ENCODE assay signal across 34 cellular contexts in the genomic region with DNA sequence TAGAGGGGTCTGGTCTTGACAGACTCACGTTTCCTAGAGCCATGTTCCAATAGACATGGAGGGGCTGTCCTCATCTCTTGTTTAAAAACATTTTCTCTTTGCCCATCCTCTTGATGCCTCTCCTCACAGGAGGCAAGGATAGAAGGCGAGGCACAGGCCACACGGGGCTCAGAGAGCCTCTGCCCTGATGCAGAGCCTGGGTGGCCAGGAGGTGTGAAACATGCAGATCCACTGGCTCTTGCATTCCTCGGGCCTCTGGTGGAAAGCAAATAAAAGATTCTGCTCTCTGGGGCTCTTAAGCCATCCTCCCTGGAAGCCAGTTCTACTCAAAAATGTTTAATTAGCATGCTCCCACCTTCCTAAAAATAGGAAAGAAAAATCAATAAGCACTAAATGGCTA. TPM values are rescaled to one million over a fixed set of nuclear protein-coding genes. Genes with fewer than 3 reads are reported as not detected.
"Had no signal": no experiment of that assay in that cellular context is flagged by ENCODE, and none has a peak within 500 bp of the region (broad histone marks: within the 10 kb centered on the region; RNA-seq: fewer than 3 reads in every experiment).

No MANE protein-coding gene starts in this region.

- H3K4me1 Mint-ChIP-seq: activated CD4-positive, alpha-beta memory T cell treated with anti-CD3 and anti-CD28 coated beads, Interleukin-2, amount 10 ng/mL, durations not matched to agents 7 days and 5 days; activated CD4-positive, alpha-beta T cell treated with anti-CD3 and anti-CD28 coated beads for 36 hours; activated CD4-positive, alpha-beta T cell treated with anti-CD3 and anti-CD28 coated beads, Interleukin-2, amount 10 ng/mL, durations not matched to agents 7 days and 5 days; activated CD8-positive, alpha-beta memory T cell treated with anti-CD3 and anti-CD28 coated beads, Interleukin-2, amount 10 ng/mL, durations not matched to agents 7 days and 5 days; activated naive CD4-positive, alpha-beta T cell treated with anti-CD3 and anti-CD28 coated beads, Interleukin-2, amount 10 ng/mL, durations not matched to agents 7 days and 5 days; activated naive CD4-positive, alpha-beta T cell treated with anti-CD3 and anti-CD28 coated beads, Interleukin-2, amount 50 U/mL, for 24 hours; activated naive CD8-positive, alpha-beta T cell treated with anti-CD3 and anti-CD28 coated beads, Interleukin-2, amount 10 ng/mL, durations not matched to agents 7 days and 5 days; activated naive CD8-positive, alpha-beta T cell treated with anti-CD3 and anti-CD28 coated beads, Interleukin-2, amount 50 U/mL, for 24 hours had no signal

- H3K36me3 Mint-ChIP-seq: activated CD8-positive, alpha-beta memory T cell treated with anti-CD3 and anti-CD28 coated beads, Interleukin-2, amount 10 ng/mL, durations not matched to agents 7 days and 5 days; activated naive CD4-positive, alpha-beta T cell treated with anti-CD3 and anti-CD28 coated beads, Interleukin-2, amount 10 ng/mL, durations not matched to agents 7 days and 5 days; activated naive CD4-positive, alpha-beta T cell treated with anti-CD3 and anti-CD28 coated beads, Interleukin-2, amount 50 U/mL, for 24 hours; activated naive CD8-positive, alpha-beta T cell; activated naive CD8-positive, alpha-beta T cell treated with anti-CD3 and anti-CD28 coated beads, Interleukin-2, amount 10 ng/mL, durations not matched to agents 7 days and 5 days; brain had no signal

- H3K27ac Mint-ChIP-seq: activated CD4-positive, alpha-beta memory T cell treated with anti-CD3 and anti-CD28 coated beads, Interleukin-2, amount 10 ng/mL, durations not matched to agents 7 days and 5 days; activated CD4-positive, alpha-beta T cell treated with anti-CD3 and anti-CD28 coated beads for 36 hours; activated CD4-positive, alpha-beta T cell treated with anti-CD3 and anti-CD28 coated beads, Interleukin-2, amount 10 ng/mL, durations not matched to agents 7 days and 5 days; activated CD8-positive, alpha-beta memory T cell treated with anti-CD3 and anti-CD28 coated beads, Interleukin-2, amount 10 ng/mL, durations not matched to agents 7 days and 5 days; activated CD8-positive, alpha-beta T cell treated with anti-CD3 and anti-CD28 coated beads, Interleukin-2, amount 10 ng/mL, durations not matched to agents 7 days and 5 days; activated naive CD4-positive, alpha-beta T cell treated with anti-CD3 and anti-CD28 coated beads, Interleukin-2, amount 10 ng/mL, durations not matched to agents 7 days and 5 days; activated naive CD4-positive, alpha-beta T cell treated with anti-CD3 and anti-CD28 coated beads, Interleukin-2, amount 50 U/mL, for 24 hours; activated naive CD8-positive, alpha-beta T cell; activated naive CD8-positive, alpha-beta T cell treated with anti-CD3 and anti-CD28 coated beads, Interleukin-2, amount 10 ng/mL, durations not matched to agents 7 days and 5 days; activated naive CD8-positive, alpha-beta T cell treated with anti-CD3 and anti-CD28 coated beads, Interleukin-2, amount 50 U/mL, for 24 hours; activated T-cell treated with anti-CD3 and anti-CD28 coated beads, Interleukin-2, amount 50 U/mL, for 24 hours; activated T-helper 2 cell treated with anti-CD3 and anti-CD28 coated beads, Interferon-gamma antibody, Interleukin-2, Interleukin-4, amounts not matched to agents 10 μg/mL and 5 μg/mL and 100 μg/mL, durations not matched to agents 14 hours and 24 hours and 36 hours; brain; T-helper 1 cell treated with Interleukin-12 subunit alpha and Interleukin-12 subunit beta and Interleukin-4 antibody, amounts not matched to agents 30 μg/mL and 1 μg/mL, for 36 hours; T-helper 2 cell treated with Interferon-gamma antibody and Interleukin-4, amounts not matched to agents 5 μg/mL and 100 μg/mL, for 36 hours had no signal

- FAIRE-seq: TTC549 had no signal

- H3K36me3 ChIP-seq: ascending aorta had no signal

- H3K27me3 Mint-ChIP-seq: activated CD4-positive, alpha-beta memory T cell treated with anti-CD3 and anti-CD28 coated beads, Interleukin-2, amount 10 ng/mL, durations not matched to agents 7 days and 5 days; activated CD4-positive, alpha-beta T cell treated with anti-CD3 and anti-CD28 coated beads for 36 hours; activated CD4-positive, alpha-beta T cell treated with anti-CD3 and anti-CD28 coated beads, Interleukin-2, amount 10 ng/mL, durations not matched to agents 7 days and 5 days; activated CD8-positive, alpha-beta memory T cell treated with anti-CD3 and anti-CD28 coated beads, Interleukin-2, amount 10 ng/mL, durations not matched to agents 7 days and 5 days; activated naive CD4-positive, alpha-beta T cell treated with anti-CD3 and anti-CD28 coated beads, Interleukin-2, amount 10 ng/mL, durations not matched to agents 7 days and 5 days; activated naive CD4-positive, alpha-beta T cell treated with anti-CD3 and anti-CD28 coated beads, Interleukin-2, amount 50 U/mL, for 24 hours; activated naive CD8-positive, alpha-beta T cell; activated naive CD8-positive, alpha-beta T cell treated with anti-CD3 and anti-CD28 coated beads, Interleukin-2, amount 10 ng/mL, durations not matched to agents 7 days and 5 days; activated naive CD8-positive, alpha-beta T cell treated with anti-CD3 and anti-CD28 coated beads, Interleukin-2, amount 50 U/mL, for 24 hours; activated T-cell treated with anti-CD3 and anti-CD28 coated beads, Interleukin-2, amount 50 U/mL, for 24 hours; brain had no signal

- H3K4me3 Mint-ChIP-seq: activated CD4-positive, alpha-beta memory T cell treated with anti-CD3 and anti-CD28 coated beads, Interleukin-2, amount 10 ng/mL, durations not matched to agents 7 days and 5 days; activated CD4-positive, alpha-beta T cell treated with anti-CD3 and anti-CD28 coated beads for 36 hours; activated CD4-positive, alpha-beta T cell treated with anti-CD3 and anti-CD28 coated beads, Interleukin-2, amount 10 ng/mL, durations not matched to agents 7 days and 5 days; activated CD8-positive, alpha-beta memory T cell treated with anti-CD3 and anti-CD28 coated beads, Interleukin-2, amount 10 ng/mL, durations not matched to agents 7 days and 5 days; activated CD8-positive, alpha-beta T cell treated with anti-CD3 and anti-CD28 coated beads, Interleukin-2, amount 10 ng/mL, durations not matched to agents 7 days and 5 days; activated naive CD4-positive, alpha-beta T cell treated with anti-CD3 and anti-CD28 coated beads, Interleukin-2, amount 10 ng/mL, durations not matched to agents 7 days and 5 days; activated naive CD4-positive, alpha-beta T cell treated with anti-CD3 and anti-CD28 coated beads, Interleukin-2, amount 50 U/mL, for 24 hours; activated naive CD8-positive, alpha-beta T cell; activated naive CD8-positive, alpha-beta T cell treated with anti-CD3 and anti-CD28 coated beads, Interleukin-2, amount 10 ng/mL, durations not matched to agents 7 days and 5 days; activated naive CD8-positive, alpha-beta T cell treated with anti-CD3 and anti-CD28 coated beads, Interleukin-2, amount 50 U/mL, for 24 hours; activated T-cell treated with anti-CD3 and anti-CD28 coated beads, Interleukin-2, amount 50 U/mL, for 24 hours; brain; T-helper 1 cell treated with Interleukin-12 subunit alpha and Interleukin-12 subunit beta and Interleukin-4 antibody, amounts not matched to agents 30 μg/mL and 1 μg/mL, for 36 hours; T-helper 2 cell treated with Interferon-gamma antibody and Interleukin-4, amounts not matched to agents 5 μg/mL and 100 μg/mL, for 36 hours had no signal

- H3K27me3 ChIP-seq: ascending aorta had no signal

- H3K27ac ChIP-seq: ascending aorta, VCaP had no signal

- H3K9me3 Mint-ChIP-seq: activated CD4-positive, alpha-beta memory T cell treated with anti-CD3 and anti-CD28 coated beads, Interleukin-2, amount 10 ng/mL, durations not matched to agents 7 days and 5 days; activated CD4-positive, alpha-beta T cell treated with anti-CD3 and anti-CD28 coated beads, Interleukin-2, amount 10 ng/mL, durations not matched to agents 7 days and 5 days; activated naive CD4-positive, alpha-beta T cell treated with anti-CD3 and anti-CD28 coated beads, Interleukin-2, amount 50 U/mL, for 24 hours; activated T-cell treated with anti-CD3 and anti-CD28 coated beads, Interleukin-2, amount 50 U/mL, for 24 hours; activated T-helper 2 cell treated with anti-CD3 and anti-CD28 coated beads, Interferon-gamma antibody, Interleukin-2, Interleukin-4, amounts not matched to agents 10 μg/mL and 5 μg/mL and 100 μg/mL, durations not matched to agents 14 hours and 24 hours and 36 hours; brain; T-helper 1 cell treated with Interleukin-12 subunit alpha and Interleukin-12 subunit beta and Interleukin-4 antibody, amounts not matched to agents 30 μg/mL and 1 μg/mL, for 36 hours; T-helper 2 cell treated with Interferon-gamma antibody and Interleukin-4, amounts not matched to agents 5 μg/mL and 100 μg/mL, for 36 hours had no signal

- DNase-seq: activated CD4-positive, alpha-beta memory T cell treated with anti-CD3 and anti-CD28 coated beads, Interleukin-2, amount 10 ng/mL, durations not matched to agents 7 days and 5 days; activated CD4-positive, alpha-beta T cell treated with anti-CD3 and anti-CD28 coated beads for 1 hour; activated CD4-positive, alpha-beta T cell treated with anti-CD3 and anti-CD28 coated beads for 36 hours; activated CD4-positive, alpha-beta T cell treated with anti-CD3 and anti-CD28 coated beads for 48 hours; activated CD4-positive, alpha-beta T cell treated with anti-CD3 and anti-CD28 coated beads, Interleukin-2, amount 10 ng/mL, durations not matched to agents 7 days and 5 days; activated CD4-positive, alpha-beta T cell treated with anti-CD3 and anti-CD28 coated beads, Interleukin-2, amount 50 U/mL, for 48 hours; activated CD4-positive, CD25-positive, alpha-beta regulatory T cell; activated CD8-positive, alpha-beta memory T cell treated with anti-CD3 and anti-CD28 coated beads for 24 hours; activated CD8-positive, alpha-beta memory T cell treated with anti-CD3 and anti-CD28 coated beads, Interleukin-2, amount 10 ng/mL, durations not matched to agents 7 days and 5 days; activated CD8-positive, alpha-beta memory T cell treated with anti-CD3 and anti-CD28 coated beads, Interleukin-2, amount 50 U/mL, for 48 hours; activated CD8-positive, alpha-beta T cell treated with anti-CD3 and anti-CD28 coated beads, Interleukin-2, amount 10 ng/mL, durations not matched to agents 7 days and 5 days; activated effector memory CD4-positive, alpha-beta T cell treated with Interleukin-2 at 50 U/mL for 16 hours; activated gamma-delta T cell; activated naive CD4-positive, alpha-beta T cell treated with anti-CD3 and anti-CD28 coated beads, Interleukin-2, amount 10 ng/mL, durations not matched to agents 7 days and 5 days; activated naive CD4-positive, alpha-beta T cell treated with Interleukin-2 at 50 U/mL for 16 hours; activated naive CD8-positive, alpha-beta T cell treated with anti-CD3 and anti-CD28 coated beads, Interleukin-2, amount 10 ng/mL, durations not matched to agents 7 days and 5 days; activated naive CD8-positive, alpha-beta T cell treated with anti-CD3 and anti-CD28 coated beads, Interleukin-2, amount 50 U/mL, for 24 hours; activated T-cell treated with anti-CD3 and anti-CD28 coated beads, Interleukin-2, amount 50 U/mL, for 24 hours; activated T-cell treated with anti-CD3 and anti-CD28 coated beads, Interleukin-2, amount 50 U/mL, for 48 hours; amygdala; anterior cingulate cortex; central memory CD4-positive, alpha-beta T cell; T-helper 2 cell; T-helper 9 cell had no signal

- H3K9me3 ChIP-seq: ascending aorta had no signal

- ATAC-seq: activated CD4-positive, alpha-beta T cell treated with anti-CD3 and anti-CD28 coated beads for 36 hours; activated CD4-positive, CD25-positive, alpha-beta regulatory T cell treated with anti-CD3 and anti-CD28 coated beads, Interleukin-2, amount 50 U/mL, for 24 hours; activated CD8-positive, alpha-beta memory T cell treated with anti-CD3 and anti-CD28 coated beads, Interleukin-2, amount 10 ng/mL, durations not matched to agents 7 days and 5 days; activated CD8-positive, alpha-beta T cell treated with anti-CD3 and anti-CD28 coated beads, Interleukin-2, amount 10 ng/mL, durations not matched to agents 7 days and 5 days; activated naive CD8-positive, alpha-beta T cell treated with anti-CD3 and anti-CD28 coated beads, Interleukin-2, amount 50 U/mL, for 24 hours had no signal

- H3K4me3 ChIP-seq: ascending aorta had no signal

- H3K4me1 ChIP-seq: ascending aorta had no signal

RNA-seq across cellular contexts. Expression of a gene that starts 43.6 kb away (rescaled TPM):
- total RNA-seq: activated CD4-positive, alpha-beta memory T cell treated with anti-CD3 and anti-CD28 coated beads, Interleukin-2, amount 10 ng/mL, durations not matched to agents 7 days and 5 days; activated CD4-positive, alpha-beta T cell treated with anti-CD3 and anti-CD28 coated beads for 36 hours; activated CD4-positive, alpha-beta T cell treated with anti-CD3 and anti-CD28 coated beads, Interleukin-2, amount 10 ng/mL, durations not matched to agents 7 days and 5 days; activated CD8-positive, alpha-beta memory T cell treated with anti-CD3 and anti-CD28 coated beads, Interleukin-2, amount 10 ng/mL, durations not matched to agents 7 days and 5 days; activated CD8-positive, alpha-beta T cell treated with anti-CD3 and anti-CD28 coated beads, Interleukin-2, amount 10 ng/mL, durations not matched to agents 7 days and 5 days; activated naive CD8-positive, alpha-beta T cell treated with anti-CD3 and anti-CD28 coated beads, Interleukin-2, amount 10 ng/mL, durations not matched to agents 7 days and 5 days; activated T-helper 2 cell treated with anti-CD3 and anti-CD28 coated beads, Interferon-gamma antibody, Interleukin-2, Interleukin-4, amounts not matched to agents 10 μg/mL and 5 μg/mL and 100 μg/mL, durations not matched to agents 14 hours and 24 hours and 36 hours; ascending aorta had no signal
